ENCODE assay signal across 9 cellular contexts in genomic region chr6:31737315-31738047, GRCh38. TPM values are rescaled to one million over a fixed set of nuclear protein-coding genes. Genes with fewer than 3 reads are reported as not detected.
DNase-seq lines count a peak whose midpoint lies in the region; ATAC-seq, FAIRE-seq and TF ChIP-seq lines count a peak whose summit lies in the region.
"Had no signal": no experiment of that assay in that cellular context is flagged by ENCODE, and none has a peak within 500 bp of the region (broad histone marks: within the 10 kb centered on the region; RNA-seq: fewer than 3 reads in every experiment).

No MANE protein-coding gene starts in this region.

- WGBS in small intestine, 3 donors: 3 to 30% (median 24%) methylated on average over 7 of the region's 7 CpGs

- no peak for TF ChIP-seq CTCF in fibroblast of the aortic adventitia (IDR thresholded peaks at IDR 0.05; ENCODE audit: insufficient read depth, low read length)

- H3K27me3 Mint-ChIP-seq in T-helper 1 cell treated with Interleukin-12 subunit alpha and Interleukin-12 subunit beta and Interleukin-4 antibody, amounts not matched to agents 30 μg/mL and 1 μg/mL, for 36 hours (ENCODE audit: low read depth): no peaks in the 10 kb centered on the region

- H3K9me3 Mint-ChIP-seq in T-helper 1 cell treated with Interleukin-12 subunit alpha and Interleukin-12 subunit beta and Interleukin-4 antibody, amounts not matched to agents 30 μg/mL and 1 μg/mL, for 36 hours: no peaks in the 10 kb centered on the region

- H3K27me3 ChIP-seq in BLaER1 treated with 17β-estradiol and CSF1 and Interleukin-3, amounts not matched to agents 10 nM and 100 nM: no peaks in the 10 kb centered on the region
- H3K27me3 ChIP-seq in small intestine (ENCODE audit: control insufficient read depth in 2 of 2, insufficient read depth in 2 of 2, low read length in 2 of 2): no peaks in the 10 kb centered on the region

- H3K9me3 ChIP-seq in BLaER1 treated with 17β-estradiol and CSF1 and Interleukin-3, amounts not matched to agents 10 nM and 100 nM (replicated peaks in 1 of 11): no peaks in the 10 kb centered on the region
- H3K9me3 ChIP-seq in small intestine (ENCODE audit: control insufficient read depth, low read depth): no peaks in the 10 kb centered on the region

- DNase-seq in HuH-7.5 (ENCODE audit: low spot score): peak; percentile 60
- no peak for DNase-seq in fibroblast of the aortic adventitia (ENCODE audit: low read depth)
- DNase-seq in small intestine: peak; percentile 60
- no peak for DNase-seq in RCC 7860 (ENCODE audit: low spot score)
- no peak for DNase-seq in NCI-H2081 treated with DMSO at 0.1 percent for 48 hours (lab: John Stamatoyannopoulos, UW)

- no peak for ATAC-seq in GM19463 (IDR thresholded peaks at IDR 0.05; ENCODE audit: unreplicated experiment)

- no peak for FAIRE-seq in small intestine (lab: Jason Lieb, UNC)
- no peak for FAIRE-seq in RCC 7860 (lab: Jason Lieb, UNC)

- H3K4me2 ChIP-seq in BLaER1 treated with 17β-estradiol and CSF1 and Interleukin-3, amounts not matched to agents 10 nM and 100 nM: peak overlapping the region; percentile 93 to 100 (median 99)

- H4K20me1 ChIP-seq in BLaER1 treated with 17β-estradiol and CSF1 and Interleukin-3, amounts not matched to agents 10 nM and 100 nM: peaks cover 9 to 26% (median 21%) of the 10 kb centered on the region in 11 experiments; a peak in 19 of 22 replicates

- H3K36me3 ChIP-seq in BLaER1 treated with 17β-estradiol and CSF1 and Interleukin-3, amounts not matched to agents 10 nM and 100 nM: peaks cover 21 to 37% (median 33%) of the 10 kb centered on the region in 11 experiments
- H3K36me3 ChIP-seq in small intestine (ENCODE audit: control insufficient read depth in 2 of 2, insufficient read depth in 2 of 2, low read length in 2 of 2): peaks cover 3 to 4% of the 10 kb centered on the region in 2 donors

- peaks cover 64 to 71% (median 68%) of the 10 kb centered on the region in 10 experiments for H3K4me1 ChIP-seq in BLaER1 treated with 17β-estradiol and CSF1 and Interleukin-3, amounts not matched to agents 10 nM and 100 nM
- peaks cover 3 to 12% of the 10 kb centered on the region in 2 donors for H3K4me1 ChIP-seq in small intestine (ENCODE audit: control insufficient read depth in 2 of 2, insufficient read depth in 1 of 2, low read depth in 1 of 2, low read length in 1 of 2)

- peak overlapping the region; percentile 81 to 100 (median 97) for H3K27ac ChIP-seq in BLaER1 treated with 17β-estradiol and CSF1 and Interleukin-3, amounts not matched to agents 10 nM and 100 nM
- peak overlapping the region; percentile 94 to 97 for H3K27ac ChIP-seq in small intestine (ENCODE audit: low read depth in 1 of 2, low read length in 1 of 2)

- peak overlapping the region; percentile 88 to 97 (median 92) for H3K9ac ChIP-seq in BLaER1 treated with 17β-estradiol and CSF1 and Interleukin-3, amounts not matched to agents 10 nM and 100 nM

- peak overlapping the region; percentile 75 to 98 (median 89) for H3K4me3 ChIP-seq in BLaER1 treated with 17β-estradiol and CSF1 and Interleukin-3, amounts not matched to agents 10 nM and 100 nM
- H3K4me3 ChIP-seq in fibroblast of the aortic adventitia (ENCODE audit: low read depth, low read length) (peak overlapping the region; percentile 17), small intestine (ENCODE audit: low read depth in 1 of 2, low read length in 2 of 2) (no peak overlapping the region)

- peaks cover 64% of the 10 kb centered on the region for H3K4me1 Mint-ChIP-seq in T-helper 1 cell treated with Interleukin-12 subunit alpha and Interleukin-12 subunit beta and Interleukin-4 antibody, amounts not matched to agents 30 μg/mL and 1 μg/mL, for 36 hours (ENCODE audit: low read depth)

- peaks cover 36% of the 10 kb centered on the region for H3K36me3 Mint-ChIP-seq in T-helper 1 cell treated with Interleukin-12 subunit alpha and Interleukin-12 subunit beta and Interleukin-4 antibody, amounts not matched to agents 30 μg/mL and 1 μg/mL, for 36 hours (ENCODE audit: low read depth)

- H3K27ac Mint-ChIP-seq in T-helper 1 cell treated with Interleukin-12 subunit alpha and Interleukin-12 subunit beta and Interleukin-4 antibody, amounts not matched to agents 30 μg/mL and 1 μg/mL, for 36 hours: peak overlapping the region; percentile 93

- peak overlapping the region; percentile 100 for H3K4me3 Mint-ChIP-seq in T-helper 1 cell treated with Interleukin-12 subunit alpha and Interleukin-12 subunit beta and Interleukin-4 antibody, amounts not matched to agents 30 μg/mL and 1 μg/mL, for 36 hours

RNA-seq across cellular contexts. Expression of gene CLIC1, which starts 1.2 kb away (rescaled TPM):
- 174 and 576 TPM in 2 replicates for total RNA-seq in fibroblast of the aortic adventitia (ENCODE audit: low replicate concordance)
- polyA plus RNA-seq in small intestine: 100 to 1,000 TPM; 400 to 569 (median 500) TPM

RNA-seq across cellular contexts. Expression of gene MSH5, which starts 2.3 kb away (rescaled TPM):
- total RNA-seq in fibroblast of the aortic adventitia (ENCODE audit: low replicate concordance): 3.1 and 23.0 TPM in 2 replicates
- polyA plus RNA-seq in small intestine: 10 to 100 TPM in 1 of 3 donors, 1 to 10 TPM in 2; 1.6 to 12.2 (median 6.3) TPM

RNA-seq across cellular contexts. Expression of gene DDAH2, which starts 8.4 kb away (rescaled TPM):
- total RNA-seq in fibroblast of the aortic adventitia (ENCODE audit: low replicate concordance): 70.5 and 223 TPM in 2 replicates
- polyA plus RNA-seq in small intestine: 10 to 100 TPM; 68.1 to 89.7 (median 84.1) TPM

RNA-seq across cellular contexts. Expression of gene MPIG6B, which starts 14.3 kb away (rescaled TPM):
- not detected in 2 replicates for total RNA-seq in fibroblast of the aortic adventitia (ENCODE audit: low replicate concordance)
- under 1 TPM in 1 of 3 donors, not detected in 2; 0.13 TPM for polyA plus RNA-seq in small intestine

RNA-seq across cellular contexts. Expression of gene LY6G6C, which starts 15.9 kb away (rescaled TPM):
- not detected in 2 replicates for total RNA-seq in fibroblast of the aortic adventitia (ENCODE audit: low replicate concordance)
- not detected for polyA plus RNA-seq in small intestine
- total RNA-seq: kidney epithelial cell had no signal

Comparison
In these comparisons a context has a peak if more than half of its experiments do, and no peak if none do; other contexts are left out.
1. H3K4me3 ChIP-seq: peak in BLaER1 treated with 17β-estradiol and CSF1 and Interleukin-3, amounts not matched to agents 10 nM and 100 nM (10 of 10) and fibroblast of the aortic adventitia (single experiment); none in small intestine (0 of 2).
2. DNase-seq: peak in HuH-7.5 (single experiment) and small intestine (single experiment); none in fibroblast of the aortic adventitia (single experiment), RCC 7860 (single experiment) and NCI-H2081 treated with DMSO at 0.1 percent for 48 hours (single experiment).